ENCODE assay signal across 9 cellular contexts in genomic region chr9:76905661-76905983, GRCh38. TPM values are rescaled to one million over a fixed set of nuclear protein-coding genes. Genes with fewer than 3 reads are reported as not detected.
DNase-seq lines count a peak whose midpoint lies in the region; ATAC-seq and TF ChIP-seq lines count a peak whose summit lies in the region.
"Had no signal": no experiment of that assay in that cellular context is flagged by ENCODE, and none has a peak within 500 bp of the region (broad histone marks: within the 10 kb centered on the region; RNA-seq: fewer than 3 reads in every experiment).

No MANE protein-coding gene starts in this region.

- H3K27ac ChIP-seq in HEK293 (ENCODE audit: extremely low read depth, low read depth, low read length) (no peak overlapping the region), angular gyrus (ENCODE audit: low read depth, low read length) (peak overlapping the region; percentile 92), iPS DF 6.9 (ENCODE audit: low read length) (no peak overlapping the region), right lobe of liver (no peak overlapping the region)
- no peak overlapping the region for H3K27ac ChIP-seq in naive thymus-derived CD4-positive, alpha-beta T cell (ENCODE audit: low read depth, low read length)

- intact Hi-C loops in naive thymus-derived CD4-positive, alpha-beta T cell (cut with micrococcal nuclease): no loop called here
- intact Hi-C loops in right lobe of liver (cut with DNase I): no loop called here

- POLR2A ChIA-PET in HEK293 (lab: Yijun Ruan, JAX): no interaction called here
- POLR2A ChIA-PET in naive thymus-derived CD4-positive, alpha-beta T cell (lab: Charles Lee): no interaction called here

- no peaks in the 10 kb centered on the region; the same call in 1 of the 2 replicates for H3K27me3 ChIP-seq in iPS DF 6.9 (ENCODE audit: control insufficient read depth, insufficient read depth, low read length)
- no peaks in the 10 kb centered on the region for H3K27me3 ChIP-seq in skeletal muscle satellite cell (ENCODE audit: control insufficient read depth, insufficient read depth, low read length)
- peaks cover 0 to 2% of the 10 kb centered on the region in 2 donors for H3K27me3 ChIP-seq in naive thymus-derived CD4-positive, alpha-beta T cell (ENCODE audit: control insufficient read depth in 2 of 2, insufficient read depth in 2 of 2, low read length in 2 of 2)
- no peaks in the 10 kb centered on the region for H3K27me3 ChIP-seq in right lobe of liver

- no peak for ATAC-seq in naive thymus-derived CD4-positive, alpha-beta T cell
- ATAC-seq in right lobe of liver: no peak

- TF ChIP-seq CTCF in HEK293 (tag by site-specific recombination; IDR thresholded peaks at IDR 0.05): no peak
- TF ChIP-seq CTCF in right lobe of liver (IDR thresholded peaks at IDR 0.05): no peak

- no peak overlapping the region for H3K27ac Mint-ChIP-seq in naive thymus-derived CD4-positive, alpha-beta T cell

- peak overlapping the region; percentile 79 for H3K9ac ChIP-seq in skeletal muscle satellite cell (ENCODE audit: low read depth, low read length)

- H3K4me2 ChIP-seq in skeletal muscle satellite cell (ENCODE audit: low read length): peak overlapping the region; percentile 97

- CTCF ChIA-PET in HEK293 (lab: Yijun Ruan, JAX): interaction anchor here (0.5 to 1.1 kb wide), 3 partner anchors 28 to 113 kb away, joined by 3 to 5 read pairs (median 4); no protein-coding TSS in a partner anchor
- CTCF ChIA-PET in naive thymus-derived CD4-positive, alpha-beta T cell (lab: Charles Lee): no interaction called here

- H3K4me1 ChIP-seq in HEK293 (ENCODE audit: control insufficient read depth, insufficient read depth, low read length) (no peaks in the 10 kb centered on the region; the same call in 1 of the 2 replicates), iPS DF 6.9 (ENCODE audit: control insufficient read depth, insufficient read depth, low read length) (peaks cover 11% of the 10 kb centered on the region), skeletal muscle satellite cell (ENCODE audit: control insufficient read depth, insufficient read depth, low read length) (peaks cover 38% of the 10 kb centered on the region), right lobe of liver (peaks cover 0 to 4% (median 0%) of the 10 kb centered on the region in 4 donors)
- no peaks in the 10 kb centered on the region for H3K4me1 ChIP-seq in naive thymus-derived CD4-positive, alpha-beta T cell (ENCODE audit: control insufficient read depth in 2 of 2, insufficient read depth in 2 of 2, low read length in 2 of 2)

- H3K36me3 ChIP-seq in HEK293 (ENCODE audit: control insufficient read depth in 2 of 2, insufficient read depth in 1 of 2, low read length in 2 of 2) (no peaks in the 10 kb centered on the region), iPS DF 6.9 (ENCODE audit: control insufficient read depth, insufficient read depth, low read length) (no peaks in the 10 kb centered on the region), skeletal muscle satellite cell (ENCODE audit: insufficient read depth, low read length) (no peaks in the 10 kb centered on the region), right lobe of liver (no peaks in the 10 kb centered on the region)
- no peaks in the 10 kb centered on the region for H3K36me3 ChIP-seq in naive thymus-derived CD4-positive, alpha-beta T cell (ENCODE audit: control insufficient read depth in 2 of 3, insufficient read depth in 3 of 3, low read length in 3 of 3)

- no peak overlapping the region for H3K4me3 Mint-ChIP-seq in naive thymus-derived CD4-positive, alpha-beta T cell

- no peaks in the 10 kb centered on the region for H3K36me3 Mint-ChIP-seq in naive thymus-derived CD4-positive, alpha-beta T cell

- H3K9me3 ChIP-seq in HEK293 (ENCODE audit: control insufficient read depth, insufficient read depth, low read depth, low read length) (no peaks in the 10 kb centered on the region), iPS DF 6.9 (ENCODE audit: control insufficient read depth, insufficient read depth, low read length) (no peaks in the 10 kb centered on the region), skeletal muscle satellite cell (replicated peaks; ENCODE audit: low read length) (no peaks in the 10 kb centered on the region), right lobe of liver (no peaks in the 10 kb centered on the region)
- H3K9me3 ChIP-seq in naive thymus-derived CD4-positive, alpha-beta T cell (ENCODE audit: control insufficient read depth in 2 of 3, low read length in 3 of 3): no peaks in the 10 kb centered on the region

- H3K9me3 Mint-ChIP-seq in naive thymus-derived CD4-positive, alpha-beta T cell: peaks cover 0 to 5% (median 0%) of the 10 kb centered on the region in 11 donors

- no peak for TF ChIP-seq POLR2A in right lobe of liver (IDR thresholded peaks at IDR 0.05)

- peak overlapping the region; percentile 36 for H3K4me3 ChIP-seq in HEK293 (ENCODE audit: low read depth, low read length)
- H3K4me3 ChIP-seq in iPS DF 6.9 (ENCODE audit: low read length): peak overlapping the region; percentile 59; the same call in 1 of the 2 replicates
- H3K4me3 ChIP-seq in skeletal muscle satellite cell (ENCODE audit: low read length): peak overlapping the region; percentile 80
- no peak overlapping the region for H3K4me3 ChIP-seq in naive thymus-derived CD4-positive, alpha-beta T cell (ENCODE audit: low read length)
- H3K4me3 ChIP-seq in right lobe of liver: no peak overlapping the region

- WGBS in iPS DF 6.9 (ENCODE audit: insufficient coverage, insufficient read length): no CpG with 5 or more reads among the region's 13 CpGs
- 11% methylated on average over 13 of the region's 13 CpGs for WGBS in right lobe of liver (ENCODE audit: insufficient coverage, low coverage, low lambda C conversion rate, missing lambda C conversion rate)

- peaks cover 0 to 6% (median 0%) of the 10 kb centered on the region in 7 donors for H3K4me1 Mint-ChIP-seq in naive thymus-derived CD4-positive, alpha-beta T cell

- peaks cover 50 to 73% (median 63%) of the 10 kb centered on the region in 5 donors for H3K27me3 Mint-ChIP-seq in naive thymus-derived CD4-positive, alpha-beta T cell

- DNase-seq in iPS DF 6.9 (ENCODE audit: low read depth, low spot score) (no peak), right lobe of liver (no peak), islet precursor cell (no peak), iPS-NIHi11 (ENCODE audit: low spot score) (no peak)
- no peak for DNase-seq in naive thymus-derived CD4-positive, alpha-beta T cell
- DNase-seq: activated effector memory CD4-positive, alpha-beta T cell treated with anti-CD3 and anti-CD28 coated beads, Interleukin-2, amount 50 U/mL, for 16 hours had no signal

TF ChIP-seq in HEK293, 187 proteins besides CTCF, POLR2A, EP300 and RAD21 (continues in another document):
- TF ChIP-seq ZNF518A (tag by site-specific recombination; conservative IDR thresholded peaks at IDR 0.05; ENCODE audit: low read depth) (no peak), ZNF558 (tag by site-specific recombination; IDR thresholded peaks at IDR 0.05) (no peak), ZNF398 (tag by site-specific recombination; IDR thresholded peaks at IDR 0.05) (no peak), PRDM1 (tag by site-specific recombination; IDR thresholded peaks at IDR 0.05) (no peak)

RNA-seq across cellular contexts. Expression of gene PRUNE2, which starts 0.3 kb away (rescaled TPM):
- total RNA-seq in skeletal muscle satellite cell (2012; rRNA removed): 31.7 and 34.5 TPM in 2 replicates
- total RNA-seq in naive thymus-derived CD4-positive, alpha-beta T cell: 1 to 10 TPM in 1 of 5 experiments, under 1 TPM in 1, not detected in 3; 0.78 to 1.6 TPM
- not detected for polyA plus RNA-seq in naive thymus-derived CD4-positive, alpha-beta T cell
- total RNA-seq in right lobe of liver: 1 to 10 TPM; 1.4 to 3.3 (median 2.1) TPM

Comparison
In these comparisons a context has a peak if more than half of its experiments do, and no peak if none do; other contexts are left out.
1. H3K4me3 ChIP-seq: peak in HEK293 (single experiment), iPS DF 6.9 (single experiment) and skeletal muscle satellite cell (single experiment); none in naive thymus-derived CD4-positive, alpha-beta T cell (single experiment) and right lobe of liver (0 of 3).